Comparison of ENCODE assay signal across 26 cellular contexts in the genomic region with DNA sequence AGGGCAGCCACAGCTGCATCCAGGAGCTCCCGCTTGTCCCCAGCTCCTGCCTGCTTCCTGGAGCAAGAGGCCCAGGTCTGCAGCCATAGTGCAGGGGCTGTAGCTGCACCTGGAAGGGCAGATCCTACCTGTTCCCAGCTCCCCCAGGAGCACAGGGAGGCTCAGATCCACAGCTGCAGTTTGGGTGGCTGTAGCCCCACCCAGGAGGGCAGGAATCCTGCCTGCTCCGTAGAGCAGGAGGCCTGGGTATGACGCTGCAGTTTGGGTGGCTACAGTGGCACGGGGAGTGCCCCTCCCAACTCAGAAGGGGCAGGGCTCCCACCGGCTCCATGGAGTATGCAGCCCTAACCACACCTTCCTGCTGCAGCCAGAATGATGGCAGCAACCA. TPM values are rescaled to one million over a fixed set of nuclear protein-coding genes. Genes with fewer than 3 reads are reported as not detected.
DNase-seq lines count a peak whose midpoint lies in the region; FAIRE-seq and TF ChIP-seq lines count a peak whose summit lies in the region.
"Had no signal": no experiment of that assay in that cellular context is flagged by ENCODE, and none has a peak within 500 bp of the region (broad histone marks: within the 10 kb centered on the region; RNA-seq: fewer than 3 reads in every experiment).

No MANE protein-coding gene starts in this region.

- H2AFZ ChIP-seq in H1 (ENCODE audit: low read length) (peak overlapping the region; percentile 99; the same call in 1 of the 2 replicates), neural progenitor cell (replicated peaks) (peak overlapping the region; percentile 94)
- H2AFZ ChIP-seq: hepatocyte had no signal

- no peak overlapping the region for H3K4me3 Mint-ChIP-seq in activated CD4-positive, alpha-beta T cell treated with anti-CD3 and anti-CD28 coated beads, Interleukin-2, amount 10 ng/mL, durations not matched to agents 24 days and 14 days
- no peak overlapping the region for H3K4me3 Mint-ChIP-seq in neural progenitor cell
- no peak overlapping the region for H3K4me3 Mint-ChIP-seq in CD4-positive, alpha-beta memory T cell
- H3K4me3 Mint-ChIP-seq: activated naive CD8-positive, alpha-beta T cell; activated T-helper 17 cell treated with anti-CD3 and anti-CD28 coated beads, Interleukin-2, amount 50 U/mL, for 72 hours; central memory CD8-positive, alpha-beta T cell had no signal

- H3K9me3 Mint-ChIP-seq in activated CD4-positive, alpha-beta T cell treated with anti-CD3 and anti-CD28 coated beads, Interleukin-2, amount 10 ng/mL, durations not matched to agents 24 days and 14 days = no peaks in the 10 kb centered on the region
- H3K9me3 Mint-ChIP-seq in neural progenitor cell = no peaks in the 10 kb centered on the region
- H3K9me3 Mint-ChIP-seq in CD4-positive, alpha-beta memory T cell = no peaks in the 10 kb centered on the region
- H3K9me3 Mint-ChIP-seq: activated T-helper 17 cell treated with anti-CD3 and anti-CD28 coated beads, Interleukin-2, amount 50 U/mL, for 72 hours; central memory CD8-positive, alpha-beta T cell had no signal

- H3K27ac Mint-ChIP-seq in activated CD4-positive, alpha-beta T cell treated with anti-CD3 and anti-CD28 coated beads, Interleukin-2, amount 10 ng/mL, durations not matched to agents 24 days and 14 days = no peak overlapping the region
- H3K27ac Mint-ChIP-seq in neural progenitor cell = no peak overlapping the region
- H3K27ac Mint-ChIP-seq in CD4-positive, alpha-beta memory T cell = no peak overlapping the region
- H3K27ac Mint-ChIP-seq: activated naive CD8-positive, alpha-beta T cell; activated T-helper 17 cell treated with anti-CD3 and anti-CD28 coated beads, Interleukin-2, amount 50 U/mL, for 72 hours had no signal

- H3K4ac ChIP-seq in H1 (replicated peaks; ENCODE audit: insufficient read length, low read depth, low read length) = no peak overlapping the region

- H3K9me3 ChIP-seq in H1 (ENCODE audit: insufficient read depth in 2 of 2, low read depth in 1 of 2, low read length in 1 of 2) = no peaks in the 10 kb centered on the region
- H3K9me3 ChIP-seq in neural progenitor cell (ENCODE audit: low read depth) = no peaks in the 10 kb centered on the region
- no peaks in the 10 kb centered on the region for H3K9me3 ChIP-seq in Peyer's patch
- no peaks in the 10 kb centered on the region for H3K9me3 ChIP-seq in MG63
- no peaks in the 10 kb centered on the region for H3K9me3 ChIP-seq in CD4-positive, alpha-beta memory T cell (ENCODE audit: control insufficient read depth in 1 of 2, low read length in 2 of 2)
- H3K9me3 ChIP-seq: ascending aorta, Caco-2 had no signal

- no peaks in the 10 kb centered on the region for H3F3A ChIP-seq in neural progenitor cell (ENCODE audit: low read depth)

- peak; percentile 29 for DNase-seq in activated CD4-positive, alpha-beta T cell treated with anti-CD3 and anti-CD28 coated beads, Interleukin-2, amount 10 ng/mL, durations not matched to agents 24 days and 14 days
- DNase-seq in activated CD4-positive, alpha-beta T cell treated with anti-CD3 and anti-CD28 coated beads for 4 hours = no peak
- DNase-seq in NCI-H460 (ENCODE audit: extremely low read depth, low read depth) (peak; percentile 6), H1 (ENCODE audit: low read depth in 1 of 2, low spot score in 2 of 2) (peak in 1 of 2 experiments; percentile 54), neural progenitor cell (ENCODE audit: low spot score) (no peak), Peyer's patch (no peak), MG63 (no peak)
- DNase-seq in CD4-positive, alpha-beta memory T cell = no peak
- DNase-seq: activated CD8-positive, alpha-beta memory T cell treated with anti-CD3 and anti-CD28 coated beads, Interleukin-2, amount 50 U/mL, for 4 hours; Caco-2; foreskin fibroblast; kidney glomerular epithelial cell; NCI-H1417; NCI-H2171; NCI-H526; nucleus accumbens; substantia nigra had no signal

- TF ChIP-seq RAD21 in H1 (IDR thresholded peaks at IDR 0.05 in 1 of 2, conservative IDR thresholded peaks at IDR 0.05 in 1 of 2; ENCODE audit: low read depth in 2 of 2, low read length in 2 of 2) = no peak

- H3K4me1 Mint-ChIP-seq in activated CD4-positive, alpha-beta T cell treated with anti-CD3 and anti-CD28 coated beads, Interleukin-2, amount 10 ng/mL, durations not matched to agents 24 days and 14 days = peaks cover 4% of the 10 kb centered on the region
- H3K4me1 Mint-ChIP-seq in neural progenitor cell = no peaks in the 10 kb centered on the region
- H3K4me1 Mint-ChIP-seq in CD4-positive, alpha-beta memory T cell = peaks cover 3 to 7% (median 6%) of the 10 kb centered on the region in 4 donors

- H3K27ac ChIP-seq in H1 (ENCODE audit: low read depth, low read length) = peak overlapping the region; percentile 68; the same call in 1 of the 2 replicates
- H3K27ac ChIP-seq in neural progenitor cell = no peak overlapping the region
- no peak overlapping the region for H3K27ac ChIP-seq in Peyer's patch
- no peak overlapping the region for H3K27ac ChIP-seq in CD4-positive, alpha-beta memory T cell (ENCODE audit: low read depth, low read length)
- H3K27ac ChIP-seq: ascending aorta, BLaER1, epithelial cell of prostate, hepatocyte had no signal

- H3K4me2 ChIP-seq in H1 (ENCODE audit: insufficient read depth in 1 of 2, low read depth in 2 of 2, low read length in 2 of 2) = peak overlapping the region; percentile 10 to 43; a peak in 3 of 4 replicates
- no peak overlapping the region for H3K4me2 ChIP-seq in neural progenitor cell
- H3K4me2 ChIP-seq: BLaER1, hepatocyte had no signal

- no peak for TF ChIP-seq EP300 in H1 (IDR thresholded peaks at IDR 0.05; ENCODE audit: borderline replicate concordance in 1 of 2, low read depth in 2 of 2, low read length in 2 of 2)

- H4K5ac ChIP-seq in H1 (ENCODE audit: insufficient read length, low read depth, low read length) = peak overlapping the region; percentile 73

- H3K4me3 ChIP-seq in H1 (ENCODE audit: extremely low read depth in 1 of 4, insufficient read depth in 2 of 4, low read depth in 3 of 4, low read length in 4 of 4) (no peak overlapping the region), neural progenitor cell (no peak overlapping the region), Peyer's patch (no peak overlapping the region), MG63 (no peak overlapping the region)
- H3K4me3 ChIP-seq in CD4-positive, alpha-beta memory T cell (ENCODE audit: low read length in 2 of 2) = no peak overlapping the region
- H3K4me3 ChIP-seq: ascending aorta, BLaER1, hepatocyte had no signal

- H3K27me3 Mint-ChIP-seq in activated CD4-positive, alpha-beta T cell treated with anti-CD3 and anti-CD28 coated beads, Interleukin-2, amount 10 ng/mL, durations not matched to agents 24 days and 14 days = peaks cover 16% of the 10 kb centered on the region
- peaks cover 4% of the 10 kb centered on the region for H3K27me3 Mint-ChIP-seq in neural progenitor cell (ENCODE audit: insufficient read depth, low read depth)
- H3K27me3 Mint-ChIP-seq in CD4-positive, alpha-beta memory T cell = peaks cover 11 to 12% of the 10 kb centered on the region in 2 donors

- no peak overlapping the region for H2BK15ac ChIP-seq in H1 (ENCODE audit: low read length)

- H3K23me2 ChIP-seq in H1 (ENCODE audit: low read depth, low read length) = no peaks in the 10 kb centered on the region

- POLR2A ChIA-PET in H1 (lab: Charles Lee; ENCODE audit: partially characterized antibody) = interaction anchor here (0.7 to 1.4 kb wide), 3 partner anchors 9 to 29 kb away, joined by 4 to 13 read pairs (median 5); a partner anchor contains a TSS
- POLR2A ChIA-PET in CD4-positive, alpha-beta memory T cell (lab: Charles Lee; ENCODE audit: partially characterized antibody) = interaction anchor here (0.7 kb wide), 1 partner anchor 11 kb away, joined by 3 read pairs; no protein-coding TSS in a partner anchor

- H3K27me3 ChIP-seq in H1 (replicated peaks in 1 of 4; ENCODE audit: control insufficient read depth in 3 of 4, extremely low read depth in 1 of 4, insufficient read depth in 3 of 4, low read length in 3 of 4) (no peaks in the 10 kb centered on the region), neural progenitor cell (no peaks in the 10 kb centered on the region), Peyer's patch (no peaks in the 10 kb centered on the region), MG63 (no peaks in the 10 kb centered on the region)
- no peaks in the 10 kb centered on the region for H3K27me3 ChIP-seq in CD4-positive, alpha-beta memory T cell (ENCODE audit: insufficient read depth, low read length)
- H3K27me3 ChIP-seq: ascending aorta, BLaER1, hepatocyte had no signal

- H3K36me3 ChIP-seq in H1 (ENCODE audit: control insufficient read depth in 2 of 4, insufficient read depth in 4 of 4, low read length in 3 of 4) (no peaks in the 10 kb centered on the region), neural progenitor cell (no peaks in the 10 kb centered on the region), Peyer's patch (no peaks in the 10 kb centered on the region), MG63 (no peaks in the 10 kb centered on the region)
- no peaks in the 10 kb centered on the region for H3K36me3 ChIP-seq in CD4-positive, alpha-beta memory T cell (ENCODE audit: insufficient read depth, low read length)
- H3K36me3 ChIP-seq: ascending aorta, BLaER1 had no signal

- H4K8ac ChIP-seq in H1 (ENCODE audit: extremely low read depth, insufficient read depth, low read length) = peak overlapping the region; percentile 60; the same call in 1 of the 2 replicates

- FAIRE-seq in H1 (lab: Jason Lieb, UNC) = no peak
- FAIRE-seq: A204.1, HTR-8/SVneo had no signal

- H2BK5ac ChIP-seq in H1 (ENCODE audit: low read depth, low read length) = peak overlapping the region; percentile 20; the same call in 1 of the 2 replicates

- TF ChIP-seq POLR2A in H1 (IDR thresholded peaks at IDR 0.05; ENCODE audit: control extremely low read depth in 1 of 2, low read depth in 2 of 2, low read length in 2 of 2) (no peak), Peyer's patch (IDR thresholded peaks at IDR 0.05) (no peak)

- no peak overlapping the region for H4K91ac ChIP-seq in H1 (replicated peaks; ENCODE audit: insufficient read length, low read length)

- H3K4me1 ChIP-seq in H1 (replicated peaks in 1 of 4; ENCODE audit: control insufficient read depth in 3 of 4, insufficient read depth in 4 of 4, low read length in 3 of 4) (peaks cover 0 to 7% (median 4%) of the 10 kb centered on the region in 4 experiments; a peak in 5 of 7 replicates), neural progenitor cell (no peaks in the 10 kb centered on the region), Peyer's patch (peaks cover 0 to 6% (median 1%) of the 10 kb centered on the region in 4 donors)
- H3K4me1 ChIP-seq in CD4-positive, alpha-beta memory T cell (ENCODE audit: insufficient read depth, low read length) = peaks cover 6% of the 10 kb centered on the region
- H3K4me1 ChIP-seq: ascending aorta, Caco-2 had no signal

- no peaks in the 10 kb centered on the region for H3K79me1 ChIP-seq in H1 (ENCODE audit: low read depth, low read length)

- no peak overlapping the region for H2AK5ac ChIP-seq in H1 (ENCODE audit: low read depth, low read length)

- no peaks in the 10 kb centered on the region for H3K79me2 ChIP-seq in H1 (ENCODE audit: control insufficient read depth in 1 of 2, insufficient read depth in 2 of 2, low read length in 2 of 2)
- no peaks in the 10 kb centered on the region for H3K79me2 ChIP-seq in neural progenitor cell (ENCODE audit: low read depth)
- H3K79me2 ChIP-seq: hepatocyte had no signal

- no peak overlapping the region for H2BK120ac ChIP-seq in H1 (replicated peaks; ENCODE audit: low read depth, low read length)

- peak overlapping the region; percentile 85; the same call in 1 of the 2 replicates for H2BK12ac ChIP-seq in H1 (ENCODE audit: low read depth, low read length)

- CTCF ChIA-PET in H1 (lab: Charles Lee; ENCODE audit: partially characterized antibody) = interaction anchor here (1.5 kb wide), 1 partner anchor 9 kb away, joined by 4 read pairs; no protein-coding TSS in a partner anchor
- CTCF ChIA-PET in CD4-positive, alpha-beta memory T cell (lab: Charles Lee; ENCODE audit: partially characterized antibody) = no interaction called here

- H3K36me3 Mint-ChIP-seq in activated CD4-positive, alpha-beta T cell treated with anti-CD3 and anti-CD28 coated beads, Interleukin-2, amount 10 ng/mL, durations not matched to agents 24 days and 14 days (ENCODE audit: low read depth) = no peaks in the 10 kb centered on the region
- no peaks in the 10 kb centered on the region for H3K36me3 Mint-ChIP-seq in neural progenitor cell
- H3K36me3 Mint-ChIP-seq in CD4-positive, alpha-beta memory T cell = no peaks in the 10 kb centered on the region
- H3K36me3 Mint-ChIP-seq: activated naive CD8-positive, alpha-beta T cell had no signal

- no peak overlapping the region for H3K56ac ChIP-seq in H1 (replicated peaks; ENCODE audit: insufficient read length, low read depth, low read length)

- 76% methylated on average over 4 of the region's 5 CpGs; no CpG with 5 or more reads in 1 of the 2 experiments for WGBS in H1 (ENCODE audit: extremely low coverage in 1 of 2, insufficient coverage in 1 of 2, insufficient read length in 1 of 2, insufficient replicate concordance in 2 of 2, low coverage in 1 of 2, low lambda C conversion rate in 2 of 2, missing lambda C conversion rate in 1 of 2), 2 experiments

- intact Hi-C loops in activated CD4-positive, alpha-beta T cell treated with anti-CD3 and anti-CD28 coated beads, Interleukin-2, amount 10 ng/mL, durations not matched to agents 24 days and 14 days (cut with micrococcal nuclease) = no loop called here
- intact Hi-C loops in CD4-positive, alpha-beta memory T cell (cut with micrococcal nuclease) = no loop called here

- H3K14ac ChIP-seq in H1 (ENCODE audit: insufficient read length) = no peak overlapping the region

- H3K9ac ChIP-seq in H1 (replicated peaks in 1 of 4; ENCODE audit: extremely low read depth in 1 of 4, low read depth in 3 of 4, low read length in 3 of 4) (no peak overlapping the region; a peak in 1 of 7 replicates), neural progenitor cell (no peak overlapping the region)
- H3K9ac ChIP-seq: BLaER1 had no signal

- no peak for TF ChIP-seq CTCF in H1 (IDR thresholded peaks at IDR 0.05; ENCODE audit: control extremely low read depth in 1 of 3, insufficient read depth in 1 of 3, low read depth in 1 of 3, low read length in 3 of 3)
- no peak for TF ChIP-seq CTCF in neural progenitor cell (IDR thresholded peaks at IDR 0.05)
- TF ChIP-seq CTCF in Peyer's patch (IDR thresholded peaks at IDR 0.05) = no peak

- H3K18ac ChIP-seq in H1 (ENCODE audit: extremely low read depth, low read length) = peak overlapping the region; percentile 97

- no peak overlapping the region for H3K23ac ChIP-seq in H1 (ENCODE audit: insufficient read length)

- no peaks in the 10 kb centered on the region for H4K20me1 ChIP-seq in H1 (replicated peaks in 1 of 2; ENCODE audit: control insufficient read depth in 1 of 2, insufficient read depth in 2 of 2, low read length in 2 of 2)
- H4K20me1 ChIP-seq in neural progenitor cell (ENCODE audit: low read depth) = no peaks in the 10 kb centered on the region
- H4K20me1 ChIP-seq: BLaER1 had no signal

- H2BK20ac ChIP-seq in H1 (ENCODE audit: low read length) = no peak overlapping the region

RNA-seq across cellular contexts. Expression of a gene that starts 26.7 kb away (rescaled TPM):
- 111 and 114 TPM in 2 replicates for total RNA-seq in activated CD4-positive, alpha-beta T cell treated with anti-CD3 and anti-CD28 coated beads, Interleukin-2, amount 10 ng/mL, durations not matched to agents 24 days and 14 days
- total RNA-seq in NCI-H460 (2014; rRNA removed; shearing (Covaris generic)) = 33.7 and 38.2 TPM in 2 replicates
- 42.9 and 48.7 TPM in 2 replicates for polyA plus RNA-seq in NCI-H460 (2014; cell fraction: nucleus; rRNA removed)
- 166 and 168 TPM in 2 replicates for total RNA-seq in H1 (2021; fragmentation: NEBNext Ultra II Directional; extraction: Animal tissue kit (Norgen Biotek cat#: 25700))
- polyA plus RNA-seq in H1 (2011; rRNA removed) = 78.6 and 93.8 TPM in 2 replicates
- polyA plus RNA-seq in H1 (2011; cell fraction: cytosol; rRNA removed) = 113 TPM
- polyA plus RNA-seq in H1 (2011; cell fraction: nucleus; rRNA removed) = 105 TPM
- 105 to 144 TPM (median 112 TPM) in 4 replicates for polyA plus RNA-seq in H1 (2012, experiment 1 of 2)
- polyA plus RNA-seq in H1 (2012, experiment 2 of 2) = 28.7 TPM
- 90.9 TPM for polyA plus RNA-seq in H1 (2013, experiment 1 of 2)
- 87.9 TPM for polyA plus RNA-seq in H1 (2013, experiment 2 of 2)
- 141 and 202 TPM in 2 replicates for polyA minus RNA-seq in H1 (2011; rRNA and poly(A)+ RNA removed)
- polyA minus RNA-seq in H1 (2011; cell fraction: cytosol; rRNA and poly(A)+ RNA removed) = 86.8 TPM
- polyA minus RNA-seq in H1 (2011; cell fraction: nucleus; rRNA and poly(A)+ RNA removed) = 181 TPM
- total RNA-seq in neural progenitor cell (ENCODE audit: low replicate concordance) = 39.9 and 49.2 TPM in 2 replicates
- total RNA-seq in Peyer's patch = 10 to 100 TPM in 3 of 4 donors, 1 to 10 TPM in 1; 6.8 to 51.2 (median 19.8) TPM
- total RNA-seq in MG63 (2014; rRNA removed; shearing (Covaris generic); ENCODE audit: low replicate concordance) = 94.0 and 118 TPM in 2 replicates
- 10 to 100 TPM; 17.2 to 19.6 TPM for total RNA-seq in CD4-positive, alpha-beta memory T cell
- polyA plus RNA-seq in CD4-positive, alpha-beta memory T cell = 10 to 100 TPM; 10.4 to 15.6 TPM

Comparison
In these comparisons a context has a peak if more than half of its experiments do, and no peak if none do; other contexts are left out.
1. DNase-seq: peak in activated CD4-positive, alpha-beta T cell treated with anti-CD3 and anti-CD28 coated beads, Interleukin-2, amount 10 ng/mL, durations not matched to agents 24 days and 14 days (single experiment) and NCI-H460 (single experiment); none in activated CD4-positive, alpha-beta T cell treated with anti-CD3 and anti-CD28 coated beads for 4 hours (0 of 2), neural progenitor cell (single experiment), Peyer's patch (0 of 3), MG63 (single experiment) and CD4-positive, alpha-beta memory T cell (0 of 5).